1 cellular context compared by ENCODE assay signal in genomic region chr2:113965644-113966043, GRCh38.
TF ChIP-seq lines count a peak whose summit lies in the region.

No MANE protein-coding gene starts in this region.

TF ChIP-seq in HepG2, 621 proteins besides CTCF, POLR2A, EP300 and RAD21 (continued from another document and continues in another):
- TF ChIP-seq, protein P1, sequence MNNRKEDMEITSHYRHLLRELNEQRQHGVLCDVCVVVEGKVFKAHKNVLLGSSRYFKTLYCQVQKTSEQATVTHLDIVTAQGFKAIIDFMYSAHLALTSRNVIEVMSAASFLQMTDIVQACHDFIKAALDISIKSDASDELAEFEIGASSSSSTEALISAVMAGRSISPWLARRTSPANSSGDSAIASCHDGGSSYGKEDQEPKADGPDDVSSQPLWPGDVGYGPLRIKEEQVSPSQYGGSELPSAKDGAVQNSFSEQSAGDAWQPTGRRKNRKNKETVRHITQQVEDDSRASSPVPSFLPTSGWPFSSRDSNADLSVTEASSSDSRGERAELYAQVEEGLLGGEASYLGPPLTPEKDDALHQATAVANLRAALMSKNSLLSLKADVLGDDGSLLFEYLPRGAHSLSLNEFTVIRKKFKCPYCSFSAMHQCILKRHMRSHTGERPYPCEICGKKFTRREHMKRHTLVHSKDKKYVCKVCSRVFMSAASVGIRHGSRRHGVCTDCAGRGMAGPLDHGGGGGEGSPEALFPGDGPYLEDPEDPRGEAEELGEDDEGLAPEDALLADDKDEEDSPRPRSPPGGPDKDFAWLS (CRISPR knock-in tag; IDR thresholded peaks at IDR 0.05; ENCODE audit: borderline replicate concordance) = no peak
- TF ChIP-seq SIN3B (IDR thresholded peaks at IDR 0.05; ENCODE audit: low read length) (no peak), ZNF331 (CRISPR knock-in tag; IDR thresholded peaks at IDR 0.05) (peak; percentile 71; the same call in 1 of the 2 replicates), ZNF775 (CRISPR knock-in tag; IDR thresholded peaks at IDR 0.05; ENCODE audit: borderline replicate concordance) (no peak), HNRNPUL1 (IDR thresholded peaks at IDR 0.05; ENCODE audit: low read depth, low read length) (no peak), SSRP1 (CRISPR knock-in tag; IDR thresholded peaks at IDR 0.05) (0 out of 2 replicates have a peak, but pooled peaks have one; percentile 71), SRF (IDR thresholded peaks at IDR 0.05; ENCODE audit: low read depth, low read length) (no peak), ZNF589 (CRISPR knock-in tag; conservative IDR thresholded peaks at IDR 0.05) (no peak), POLR2G (IDR thresholded peaks at IDR 0.05; ENCODE audit: low read depth, low read length) (peak; percentile 45; the same call in 1 of the 2 replicates), ZNF777 (CRISPR knock-in tag; IDR thresholded peaks at IDR 0.05) (no peak), ZNF431 (CRISPR knock-in tag; IDR thresholded peaks at IDR 0.05; ENCODE audit: borderline replicate concordance, low read depth) (no peak), ARNT2 (CRISPR knock-in tag; IDR thresholded peaks at IDR 0.05; ENCODE audit: low read depth) (no peak), PAWR (CRISPR knock-in tag; IDR thresholded peaks at IDR 0.05; ENCODE audit: borderline replicate concordance) (no peak), HOXD1 (CRISPR knock-in tag; IDR thresholded peaks at IDR 0.05) (no peak), CREB3 (CRISPR knock-in tag; IDR thresholded peaks at IDR 0.05) (no peak), ZNF646 (CRISPR knock-in tag; IDR thresholded peaks at IDR 0.05) (no peak), ETV6 (CRISPR knock-in tag; conservative IDR thresholded peaks at IDR 0.05) (no peak), NFYB (CRISPR knock-in tag; IDR thresholded peaks at IDR 0.05) (no peak), SP2 (CRISPR knock-in tag; IDR thresholded peaks at IDR 0.05) (no peak), ZBTB1 (CRISPR knock-in tag; IDR thresholded peaks at IDR 0.05; ENCODE audit: borderline replicate concordance) (no peak), MYPOP (CRISPR knock-in tag; IDR thresholded peaks at IDR 0.05) (no peak), TAF1 (CRISPR knock-in tag; IDR thresholded peaks at IDR 0.05) (no peak; the same call in 1 of the 2 replicates), ZNF564 (CRISPR knock-in tag; IDR thresholded peaks at IDR 0.05) (no peak), ZBTB25 (CRISPR knock-in tag; IDR thresholded peaks at IDR 0.05) (peak; percentile 57; the same call in 1 of the 2 replicates), TOE1 (CRISPR knock-in tag; IDR thresholded peaks at IDR 0.05) (no peak), ARHGAP35 (CRISPR knock-in tag; IDR thresholded peaks at IDR 0.05; ENCODE audit: borderline replicate concordance) (no peak), ZNF7 (CRISPR knock-in tag; IDR thresholded peaks at IDR 0.05) (no peak), ZNF572 (CRISPR knock-in tag; IDR thresholded peaks at IDR 0.05) (no peak), ZEB1 (IDR thresholded peaks at IDR 0.05; ENCODE audit: insufficient replicate concordance, low read depth) (no peak), ZNF136 (CRISPR knock-in tag; IDR thresholded peaks at IDR 0.05; ENCODE audit: low read depth) (no peak), FOSL1 (CRISPR knock-in tag; IDR thresholded peaks at IDR 0.05; ENCODE audit: borderline replicate concordance) (no peak), NAIF1 (CRISPR knock-in tag; IDR thresholded peaks at IDR 0.05; ENCODE audit: borderline replicate concordance) (no peak), SMARCE1 (IDR thresholded peaks at IDR 0.05; ENCODE audit: borderline replicate concordance) (no peak), CEBPB (IDR thresholded peaks at IDR 0.05; ENCODE audit: borderline replicate concordance, low read depth, low read length) (no peak), POLR2AphosphoS5 (IDR thresholded peaks at IDR 0.05; ENCODE audit: low read depth, low read length) (no peak), FOSL2 (CRISPR knock-in tag; IDR thresholded peaks at IDR 0.05) (peak; percentile 77), ELF4 (CRISPR knock-in tag; IDR thresholded peaks at IDR 0.05; ENCODE audit: borderline replicate concordance) (no peak), CENPX (CRISPR knock-in tag; IDR thresholded peaks at IDR 0.05) (no peak), MEIS2 (CRISPR knock-in tag; IDR thresholded peaks at IDR 0.05) (peak; percentile 80; the same call in 1 of the 2 replicates), NFKBIZ (CRISPR knock-in tag; IDR thresholded peaks at IDR 0.05) (0 out of 2 replicates have a peak, but pooled peaks have one; percentile 22), PLRG1 (conservative IDR thresholded peaks at IDR 0.05) (no peak), SAFB2 (CRISPR knock-in tag; IDR thresholded peaks at IDR 0.05; ENCODE audit: borderline replicate concordance, low read depth) (no peak), ZNF713 (CRISPR knock-in tag; IDR thresholded peaks at IDR 0.05) (no peak), MZF1 (CRISPR knock-in tag; IDR thresholded peaks at IDR 0.05; ENCODE audit: borderline replicate concordance) (no peak), THYN1 (CRISPR knock-in tag; IDR thresholded peaks at IDR 0.05; ENCODE audit: borderline replicate concordance, low read depth) (0 out of 2 replicates have a peak, but pooled peaks have one; percentile 66), ZNF644 (CRISPR knock-in tag; IDR thresholded peaks at IDR 0.05; ENCODE audit: low read depth) (no peak)
- TF ChIP-seq, protein P2, sequence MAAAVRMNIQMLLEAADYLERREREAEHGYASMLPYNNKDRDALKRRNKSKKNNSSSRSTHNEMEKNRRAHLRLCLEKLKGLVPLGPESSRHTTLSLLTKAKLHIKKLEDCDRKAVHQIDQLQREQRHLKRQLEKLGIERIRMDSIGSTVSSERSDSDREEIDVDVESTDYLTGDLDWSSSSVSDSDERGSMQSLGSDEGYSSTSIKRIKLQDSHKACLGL (CRISPR knock-in tag; IDR thresholded peaks at IDR 0.05) = no peak
- TF ChIP-seq, protein P3, sequence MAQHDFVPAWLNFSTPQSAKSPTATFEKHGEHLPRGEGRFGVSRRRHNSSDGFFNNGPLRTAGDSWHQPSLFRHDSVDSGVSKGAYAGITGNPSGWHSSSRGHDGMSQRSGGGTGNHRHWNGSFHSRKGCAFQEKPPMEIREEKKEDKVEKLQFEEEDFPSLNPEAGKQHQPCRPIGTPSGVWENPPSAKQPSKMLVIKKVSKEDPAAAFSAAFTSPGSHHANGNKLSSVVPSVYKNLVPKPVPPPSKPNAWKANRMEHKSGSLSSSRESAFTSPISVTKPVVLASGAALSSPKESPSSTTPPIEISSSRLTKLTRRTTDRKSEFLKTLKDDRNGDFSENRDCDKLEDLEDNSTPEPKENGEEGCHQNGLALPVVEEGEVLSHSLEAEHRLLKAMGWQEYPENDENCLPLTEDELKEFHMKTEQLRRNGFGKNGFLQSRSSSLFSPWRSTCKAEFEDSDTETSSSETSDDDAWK (CRISPR knock-in tag; IDR thresholded peaks at IDR 0.05) = no peak
- TF ChIP-seq, protein P4, sequence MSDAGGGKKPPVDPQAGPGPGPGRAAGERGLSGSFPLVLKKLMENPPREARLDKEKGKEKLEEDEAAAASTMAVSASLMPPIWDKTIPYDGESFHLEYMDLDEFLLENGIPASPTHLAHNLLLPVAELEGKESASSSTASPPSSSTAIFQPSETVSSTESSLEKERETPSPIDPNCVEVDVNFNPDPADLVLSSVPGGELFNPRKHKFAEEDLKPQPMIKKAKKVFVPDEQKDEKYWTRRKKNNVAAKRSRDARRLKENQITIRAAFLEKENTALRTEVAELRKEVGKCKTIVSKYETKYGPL (CRISPR knock-in tag; IDR thresholded peaks at IDR 0.05) = no peak
- TF ChIP-seq, protein P5, sequence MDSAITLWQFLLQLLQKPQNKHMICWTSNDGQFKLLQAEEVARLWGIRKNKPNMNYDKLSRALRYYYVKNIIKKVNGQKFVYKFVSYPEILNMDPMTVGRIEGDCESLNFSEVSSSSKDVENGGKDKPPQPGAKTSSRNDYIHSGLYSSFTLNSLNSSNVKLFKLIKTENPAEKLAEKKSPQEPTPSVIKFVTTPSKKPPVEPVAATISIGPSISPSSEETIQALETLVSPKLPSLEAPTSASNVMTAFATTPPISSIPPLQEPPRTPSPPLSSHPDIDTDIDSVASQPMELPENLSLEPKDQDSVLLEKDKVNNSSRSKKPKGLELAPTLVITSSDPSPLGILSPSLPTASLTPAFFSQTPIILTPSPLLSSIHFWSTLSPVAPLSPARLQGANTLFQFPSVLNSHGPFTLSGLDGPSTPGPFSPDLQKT (CRISPR knock-in tag; IDR thresholded peaks at IDR 0.05; ENCODE audit: borderline replicate concordance) = no peak
- TF ChIP-seq, protein P6, sequence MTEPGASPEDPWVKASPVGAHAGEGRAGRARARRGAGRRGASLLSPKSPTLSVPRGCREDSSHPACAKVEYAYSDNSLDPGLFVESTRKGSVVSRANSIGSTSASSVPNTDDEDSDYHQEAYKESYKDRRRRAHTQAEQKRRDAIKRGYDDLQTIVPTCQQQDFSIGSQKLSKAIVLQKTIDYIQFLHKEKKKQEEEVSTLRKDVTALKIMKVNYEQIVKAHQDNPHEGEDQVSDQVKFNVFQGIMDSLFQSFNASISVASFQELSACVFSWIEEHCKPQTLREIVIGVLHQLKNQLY (CRISPR knock-in tag; IDR thresholded peaks at IDR 0.05) = peak; percentile 33; the same call in 1 of the 2 replicates
- TF ChIP-seq, protein P7, sequence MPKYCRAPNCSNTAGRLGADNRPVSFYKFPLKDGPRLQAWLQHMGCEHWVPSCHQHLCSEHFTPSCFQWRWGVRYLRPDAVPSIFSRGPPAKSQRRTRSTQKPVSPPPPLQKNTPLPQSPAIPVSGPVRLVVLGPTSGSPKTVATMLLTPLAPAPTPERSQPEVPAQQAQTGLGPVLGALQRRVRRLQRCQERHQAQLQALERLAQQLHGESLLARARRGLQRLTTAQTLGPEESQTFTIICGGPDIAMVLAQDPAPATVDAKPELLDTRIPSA (CRISPR knock-in tag; IDR thresholded peaks at IDR 0.05; ENCODE audit: borderline replicate concordance) = no peak
